ENCODE assay signal across 8 cellular contexts in genomic region chr12:76083761-76084276, GRCh38. TPM values are rescaled to one million over a fixed set of nuclear protein-coding genes. Genes with fewer than 3 reads are reported as not detected.
A peak's percentile ranks its signal among the peaks of the same experiment; 100 is the strongest.
DNase-seq lines count a peak whose midpoint lies in the region; ATAC-seq and TF ChIP-seq lines count a peak whose summit lies in the region.

No MANE protein-coding gene starts in this region.

- H3K4me2 ChIP-seq in BLaER1 treated with 17β-estradiol and CSF1 and Interleukin-3, amounts not matched to agents 10 nM and 100 nM, result peak overlapping the region; percentile 82 to 98 (median 93)

- H3K4me1 ChIP-seq in BLaER1 treated with 17β-estradiol and CSF1 and Interleukin-3, amounts not matched to agents 10 nM and 100 nM, result peaks cover 42 to 59% (median 53%) of the 10 kb centered on the region in 10 experiments
- peaks cover 26% of the 10 kb centered on the region for H3K4me1 ChIP-seq in Panc1 (ENCODE audit: control insufficient read depth, insufficient read depth, low read length)

- H3K27ac ChIP-seq in BLaER1 treated with 17β-estradiol and CSF1 and Interleukin-3, amounts not matched to agents 10 nM and 100 nM, result peak overlapping the region; percentile 93 to 100 (median 99)
- peak overlapping the region; percentile 90 for H3K27ac ChIP-seq in Panc1 (ENCODE audit: low read length)

- peak overlapping the region; percentile 89 to 100 (median 97) for H3K4me3 ChIP-seq in BLaER1 treated with 17β-estradiol and CSF1 and Interleukin-3, amounts not matched to agents 10 nM and 100 nM
- H3K4me3 ChIP-seq in Panc1 (ENCODE audit: low read depth in 2 of 2, low read length in 2 of 2), result peak overlapping the region; percentile 61 to 96

- intact Hi-C loops in Panc1 (cut with micrococcal nuclease; ENCODE audit: unreplicated experiment), result loop anchor here (5.0 to 10.0 kb wide), 3 partner anchors 71 to 371 kb away; partner anchors contain the start of gene BBS10
- intact Hi-C loops in activated T-helper 2 cell treated with anti-CD3 and anti-CD28 coated beads, Interferon-gamma antibody, Interleukin-2, Interleukin-4, amounts not matched to agents 10 μg/mL and 5 μg/mL and 100 μg/mL, durations not matched to agents 14 hours and 24 hours and 36 hours (cut with micrococcal nuclease), result loop anchor here (1.0 to 5.0 kb wide), 7 partner anchors 53 to 1547 kb away; partner anchors contain the start of genes ATXN7L3B, GLIPR1L2, KRR1 and PHLDA1

- H3K27me3 ChIP-seq in BLaER1 treated with 17β-estradiol and CSF1 and Interleukin-3, amounts not matched to agents 10 nM and 100 nM, result no peaks in the 10 kb centered on the region
- no peaks in the 10 kb centered on the region for H3K27me3 ChIP-seq in Panc1 (ENCODE audit: control insufficient read depth, insufficient read depth, low read length)

- peak overlapping the region; percentile 97 to 100 (median 100) for H3K9ac ChIP-seq in BLaER1 treated with 17β-estradiol and CSF1 and Interleukin-3, amounts not matched to agents 10 nM and 100 nM

- POLR2A ChIA-PET in Panc1 (lab: Charles Lee), result interaction anchor here (0.6 kb wide), 1 partner anchor 281 kb away, joined by 7 read pairs; no protein-coding TSS in a partner anchor

- ATAC-seq in GM19397 (IDR thresholded peaks at IDR 0.05; ENCODE audit: unreplicated experiment) (peak; percentile 36), Panc1 (peak; percentile 60)
- ATAC-seq in natural killer cell treated with Interleukin-12 subunit alpha and Interleukin-12 subunit beta and Interleukin-15 and Interleukin-18, amount 100 ng/mL, for 72 hours, result peak; percentile 69 to 71

- H3K27ac Mint-ChIP-seq in activated T-helper 2 cell treated with anti-CD3 and anti-CD28 coated beads, Interferon-gamma antibody, Interleukin-2, Interleukin-4, amounts not matched to agents 10 μg/mL and 5 μg/mL and 100 μg/mL, durations not matched to agents 14 hours and 24 hours and 36 hours, result peak overlapping the region; percentile 99
- H3K27ac Mint-ChIP-seq in natural killer cell treated with Interleukin-12 subunit alpha and Interleukin-12 subunit beta and Interleukin-15 and Interleukin-18, amount 100 ng/mL, for 72 hours, result peak overlapping the region; percentile 98

- no peak for TF ChIP-seq CTCF in Panc1 (IDR thresholded peaks at IDR 0.05)

- CTCF ChIA-PET in Panc1 (lab: Charles Lee), result no interaction called here

- peaks cover 18 to 39% (median 29%) of the 10 kb centered on the region in 11 experiments; a peak in 21 of 22 replicates for H3K36me3 ChIP-seq in BLaER1 treated with 17β-estradiol and CSF1 and Interleukin-3, amounts not matched to agents 10 nM and 100 nM
- H3K36me3 ChIP-seq in Panc1 (ENCODE audit: control insufficient read depth, insufficient read depth, low read length), result peaks cover 10% of the 10 kb centered on the region; the same call in 1 of the 2 replicates

- H3K36me3 Mint-ChIP-seq in activated T-helper 2 cell treated with anti-CD3 and anti-CD28 coated beads, Interferon-gamma antibody, Interleukin-2, Interleukin-4, amounts not matched to agents 10 μg/mL and 5 μg/mL and 100 μg/mL, durations not matched to agents 14 hours and 24 hours and 36 hours (ENCODE audit: low read depth), result peaks cover 45% of the 10 kb centered on the region
- H3K36me3 Mint-ChIP-seq in natural killer cell treated with Interleukin-12 subunit alpha and Interleukin-12 subunit beta and Interleukin-15 and Interleukin-18, amount 100 ng/mL, for 72 hours, result peaks cover 21% of the 10 kb centered on the region

- H4K20me1 ChIP-seq in BLaER1 treated with 17β-estradiol and CSF1 and Interleukin-3, amounts not matched to agents 10 nM and 100 nM, result peaks cover 44 to 56% (median 49%) of the 10 kb centered on the region in 11 experiments

- peaks cover 4% of the 10 kb centered on the region for H3K9me3 Mint-ChIP-seq in activated T-helper 2 cell treated with anti-CD3 and anti-CD28 coated beads, Interferon-gamma antibody, Interleukin-2, Interleukin-4, amounts not matched to agents 10 μg/mL and 5 μg/mL and 100 μg/mL, durations not matched to agents 14 hours and 24 hours and 36 hours
- H3K9me3 Mint-ChIP-seq in natural killer cell treated with Interleukin-12 subunit alpha and Interleukin-12 subunit beta and Interleukin-15 and Interleukin-18, amount 100 ng/mL, for 72 hours, result no peaks in the 10 kb centered on the region

- peak overlapping the region; percentile 94 for H3K4me3 Mint-ChIP-seq in activated T-helper 2 cell treated with anti-CD3 and anti-CD28 coated beads, Interferon-gamma antibody, Interleukin-2, Interleukin-4, amounts not matched to agents 10 μg/mL and 5 μg/mL and 100 μg/mL, durations not matched to agents 14 hours and 24 hours and 36 hours (ENCODE audit: low read depth)
- peak overlapping the region; percentile 98 for H3K4me3 Mint-ChIP-seq in natural killer cell treated with Interleukin-12 subunit alpha and Interleukin-12 subunit beta and Interleukin-15 and Interleukin-18, amount 100 ng/mL, for 72 hours

- H3K9me3 ChIP-seq in BLaER1 treated with 17β-estradiol and CSF1 and Interleukin-3, amounts not matched to agents 10 nM and 100 nM (replicated peaks in 1 of 11), result peaks cover 5 to 13% (median 10%) of the 10 kb centered on the region in 11 experiments; a peak in 20 of 22 replicates
- H3K9me3 ChIP-seq in Panc1 (ENCODE audit: control insufficient read depth, insufficient read depth, low read depth, low read length), result no peaks in the 10 kb centered on the region

- H3K27me3 Mint-ChIP-seq in activated T-helper 2 cell treated with anti-CD3 and anti-CD28 coated beads, Interferon-gamma antibody, Interleukin-2, Interleukin-4, amounts not matched to agents 10 μg/mL and 5 μg/mL and 100 μg/mL, durations not matched to agents 14 hours and 24 hours and 36 hours (ENCODE audit: low read depth), result no peaks in the 10 kb centered on the region
- H3K27me3 Mint-ChIP-seq in natural killer cell treated with Interleukin-12 subunit alpha and Interleukin-12 subunit beta and Interleukin-15 and Interleukin-18, amount 100 ng/mL, for 72 hours, result no peaks in the 10 kb centered on the region

- BruUV-seq in Panc1 (replicated peaks; lab: Mats Ljungman, UMichigan), result no TSS peak

- in situ Hi-C loops in Panc1 (cut with HindIII; ENCODE audit: low pct_unique_long_range_greater_than_20kb, low sequenced_read_pairs), result no loop called here

- H3K4me1 Mint-ChIP-seq in activated T-helper 2 cell treated with anti-CD3 and anti-CD28 coated beads, Interferon-gamma antibody, Interleukin-2, Interleukin-4, amounts not matched to agents 10 μg/mL and 5 μg/mL and 100 μg/mL, durations not matched to agents 14 hours and 24 hours and 36 hours (ENCODE audit: low read depth), result peaks cover 48% of the 10 kb centered on the region
- peaks cover 38 to 41% of the 10 kb centered on the region in 2 donors for H3K4me1 Mint-ChIP-seq in natural killer cell treated with Interleukin-12 subunit alpha and Interleukin-12 subunit beta and Interleukin-15 and Interleukin-18, amount 100 ng/mL, for 72 hours (ENCODE audit: low read depth in 2 of 2)

- DNase-seq in HK-2 (ENCODE audit: unreplicated experiment) (peak; percentile 80), Panc1 (ENCODE audit: low read depth, low spot score) (no peak), fibroblast of peridontal ligament (ENCODE audit: extremely low read depth) (peak; percentile 49)
- peak; percentile 73 for DNase-seq in activated T-helper 2 cell treated with anti-CD3 and anti-CD28 coated beads, Interferon-gamma antibody, Interleukin-2, Interleukin-4, amounts not matched to agents 10 μg/mL and 5 μg/mL and 100 μg/mL, durations not matched to agents 14 hours and 24 hours and 36 hours (ENCODE audit: low spot score)
- peak; percentile 80 for DNase-seq in natural killer cell treated with Interleukin-12 subunit alpha and Interleukin-12 subunit beta and Interleukin-15 and Interleukin-18, amount 100 ng/mL, for 72 hours (ENCODE audit: low spot score)
- DNase-seq in stimulated activated naive CD4-positive, alpha-beta T cell treated with Interleukin-2 at 50 U/mL for 16 hours (lab: John Stamatoyannopoulos, UW), result peak; percentile 81

RNA-seq across cellular contexts. Expression of gene NAP1L1, which starts 0.7 kb away (rescaled TPM):
- 620 TPM for total RNA-seq in Panc1 (2021; ENCODE audit: unreplicated experiment)
- 300 TPM for polyA plus RNA-seq in Panc1 (2012; ENCODE audit: insufficient read length)
- 701 and 744 TPM in 2 replicates for total RNA-seq in activated T-helper 2 cell treated with anti-CD3 and anti-CD28 coated beads, Interferon-gamma antibody, Interleukin-2, Interleukin-4, amounts not matched to agents 10 μg/mL and 5 μg/mL and 100 μg/mL, durations not matched to agents 14 hours and 24 hours and 36 hours
- total RNA-seq in natural killer cell treated with Interleukin-12 subunit alpha and Interleukin-12 subunit beta and Interleukin-15 and Interleukin-18, amount 100 ng/mL, for 72 hours, result 100 to 1,000 TPM; 371 to 420 TPM

RNA-seq across cellular contexts. Expression of gene PHLDA1, which starts 52.2 kb away (rescaled TPM):
- 159 TPM for total RNA-seq in Panc1 (2021; ENCODE audit: unreplicated experiment)
- polyA plus RNA-seq in Panc1 (2012; ENCODE audit: insufficient read length), result 124 TPM
- 43.2 and 44.2 TPM in 2 replicates for total RNA-seq in activated T-helper 2 cell treated with anti-CD3 and anti-CD28 coated beads, Interferon-gamma antibody, Interleukin-2, Interleukin-4, amounts not matched to agents 10 μg/mL and 5 μg/mL and 100 μg/mL, durations not matched to agents 14 hours and 24 hours and 36 hours
- 100 to 1,000 TPM in 1 of 2 donors, 10 to 100 TPM in 1; 62.0 to 153 TPM for total RNA-seq in natural killer cell treated with Interleukin-12 subunit alpha and Interleukin-12 subunit beta and Interleukin-15 and Interleukin-18, amount 100 ng/mL, for 72 hours
